1 cellular context compared by ENCODE assay signal in genomic region chr1:153783233-153784190, GRCh38.
TF ChIP-seq lines count a peak whose summit lies in the region.

No MANE protein-coding gene starts in this region.

TF ChIP-seq in K562, 482 proteins besides CTCF, POLR2A, EP300 and RAD21 (continued from another document and continues in another):
- TF ChIP-seq, protein P1, sequence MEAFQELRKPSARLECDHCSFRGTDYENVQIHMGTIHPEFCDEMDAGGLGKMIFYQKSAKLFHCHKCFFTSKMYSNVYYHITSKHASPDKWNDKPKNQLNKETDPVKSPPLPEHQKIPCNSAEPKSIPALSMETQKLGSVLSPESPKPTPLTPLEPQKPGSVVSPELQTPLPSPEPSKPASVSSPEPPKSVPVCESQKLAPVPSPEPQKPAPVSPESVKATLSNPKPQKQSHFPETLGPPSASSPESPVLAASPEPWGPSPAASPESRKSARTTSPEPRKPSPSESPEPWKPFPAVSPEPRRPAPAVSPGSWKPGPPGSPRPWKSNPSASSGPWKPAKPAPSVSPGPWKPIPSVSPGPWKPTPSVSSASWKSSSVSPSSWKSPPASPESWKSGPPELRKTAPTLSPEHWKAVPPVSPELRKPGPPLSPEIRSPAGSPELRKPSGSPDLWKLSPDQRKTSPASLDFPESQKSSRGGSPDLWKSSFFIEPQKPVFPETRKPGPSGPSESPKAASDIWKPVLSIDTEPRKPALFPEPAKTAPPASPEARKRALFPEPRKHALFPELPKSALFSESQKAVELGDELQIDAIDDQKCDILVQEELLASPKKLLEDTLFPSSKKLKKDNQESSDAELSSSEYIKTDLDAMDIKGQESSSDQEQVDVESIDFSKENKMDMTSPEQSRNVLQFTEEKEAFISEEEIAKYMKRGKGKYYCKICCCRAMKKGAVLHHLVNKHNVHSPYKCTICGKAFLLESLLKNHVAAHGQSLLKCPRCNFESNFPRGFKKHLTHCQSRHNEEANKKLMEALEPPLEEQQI (IDR thresholded peaks at IDR 0.05), result no peak
- TF ChIP-seq, protein P2, sequence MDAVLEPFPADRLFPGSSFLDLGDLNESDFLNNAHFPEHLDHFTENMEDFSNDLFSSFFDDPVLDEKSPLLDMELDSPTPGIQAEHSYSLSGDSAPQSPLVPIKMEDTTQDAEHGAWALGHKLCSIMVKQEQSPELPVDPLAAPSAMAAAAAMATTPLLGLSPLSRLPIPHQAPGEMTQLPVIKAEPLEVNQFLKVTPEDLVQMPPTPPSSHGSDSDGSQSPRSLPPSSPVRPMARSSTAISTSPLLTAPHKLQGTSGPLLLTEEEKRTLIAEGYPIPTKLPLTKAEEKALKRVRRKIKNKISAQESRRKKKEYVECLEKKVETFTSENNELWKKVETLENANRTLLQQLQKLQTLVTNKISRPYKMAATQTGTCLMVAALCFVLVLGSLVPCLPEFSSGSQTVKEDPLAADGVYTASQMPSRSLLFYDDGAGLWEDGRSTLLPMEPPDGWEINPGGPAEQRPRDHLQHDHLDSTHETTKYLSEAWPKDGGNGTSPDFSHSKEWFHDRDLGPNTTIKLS (IDR thresholded peaks at IDR 0.05; ENCODE audit: borderline replicate concordance, low read depth), result peak; percentile 56; the same call in 1 of the 2 replicates
- peak; percentile 89 for TF ChIP-seq PML (IDR thresholded peaks at IDR 0.05; ENCODE audit: low read length)
- TF ChIP-seq SAFB2 (IDR thresholded peaks at IDR 0.05; ENCODE audit: borderline replicate concordance, low read depth, low read length, severe bottlenecking), result no peak
- TF ChIP-seq ZNF407 (IDR thresholded peaks at IDR 0.05; ENCODE audit: low read depth), result peak; percentile 80
- no peak for TF ChIP-seq SMC3 (conservative IDR thresholded peaks at IDR 0.05; ENCODE audit: insufficient read depth, low read depth, low read length)
- TF ChIP-seq RBM34 (IDR thresholded peaks at IDR 0.05; ENCODE audit: borderline replicate concordance, insufficient read depth, low read length), result no peak
- TF ChIP-seq NR1H2 (CRISPR knock-in tag; IDR thresholded peaks at IDR 0.05), result no peak
- TF ChIP-seq RBM15 (IDR thresholded peaks at IDR 0.05; ENCODE audit: insufficient read depth, low read length), result no peak
- TF ChIP-seq SRSF3 (IDR thresholded peaks at IDR 0.05; ENCODE audit: insufficient read depth, low read length), result no peak
- no peak for TF ChIP-seq TFAM (CRISPR knock-in tag; conservative IDR thresholded peaks at IDR 0.05)
- peak; percentile 93 for TF ChIP-seq ZFX (CRISPR knock-in tag; IDR thresholded peaks at IDR 0.05)
- TF ChIP-seq, protein P3, sequence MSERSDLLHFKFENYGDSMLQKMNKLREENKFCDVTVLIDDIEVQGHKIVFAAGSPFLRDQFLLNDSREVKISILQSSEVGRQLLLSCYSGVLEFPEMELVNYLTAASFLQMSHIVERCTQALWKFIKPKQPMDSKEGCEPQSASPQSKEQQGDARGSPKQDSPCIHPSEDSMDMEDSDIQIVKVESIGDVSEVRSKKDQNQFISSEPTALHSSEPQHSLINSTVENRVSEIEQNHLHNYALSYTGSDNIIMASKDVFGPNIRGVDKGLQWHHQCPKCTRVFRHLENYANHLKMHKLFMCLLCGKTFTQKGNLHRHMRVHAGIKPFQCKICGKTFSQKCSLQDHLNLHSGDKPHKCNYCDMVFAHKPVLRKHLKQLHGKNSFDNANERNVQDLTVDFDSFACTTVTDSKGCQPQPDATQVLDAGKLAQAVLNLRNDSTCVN (CRISPR knock-in tag; IDR thresholded peaks at IDR 0.05), result no peak
- TF ChIP-seq ZNF274 (IDR thresholded peaks at IDR 0.05; ENCODE audit: borderline replicate concordance, low read depth, low read length), result no peak
- TF ChIP-seq NUFIP1 (IDR thresholded peaks at IDR 0.05; ENCODE audit: partially characterized antibody), result peak; percentile 74
- TF ChIP-seq ZNF551 (CRISPR knock-in tag; IDR thresholded peaks at IDR 0.05), result no peak
- TF ChIP-seq GTF2F1 (IDR thresholded peaks at IDR 0.05; ENCODE audit: low read depth, low read length), result no peak
- no peak for TF ChIP-seq ZFP1 (CRISPR knock-in tag; IDR thresholded peaks at IDR 0.05)
- TF ChIP-seq, protein P4, sequence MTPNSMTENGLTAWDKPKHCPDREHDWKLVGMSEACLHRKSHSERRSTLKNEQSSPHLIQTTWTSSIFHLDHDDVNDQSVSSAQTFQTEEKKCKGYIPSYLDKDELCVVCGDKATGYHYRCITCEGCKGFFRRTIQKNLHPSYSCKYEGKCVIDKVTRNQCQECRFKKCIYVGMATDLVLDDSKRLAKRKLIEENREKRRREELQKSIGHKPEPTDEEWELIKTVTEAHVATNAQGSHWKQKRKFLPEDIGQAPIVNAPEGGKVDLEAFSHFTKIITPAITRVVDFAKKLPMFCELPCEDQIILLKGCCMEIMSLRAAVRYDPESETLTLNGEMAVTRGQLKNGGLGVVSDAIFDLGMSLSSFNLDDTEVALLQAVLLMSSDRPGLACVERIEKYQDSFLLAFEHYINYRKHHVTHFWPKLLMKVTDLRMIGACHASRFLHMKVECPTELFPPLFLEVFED (CRISPR knock-in tag; conservative IDR thresholded peaks at IDR 0.05), result no peak
- TF ChIP-seq, protein P5, sequence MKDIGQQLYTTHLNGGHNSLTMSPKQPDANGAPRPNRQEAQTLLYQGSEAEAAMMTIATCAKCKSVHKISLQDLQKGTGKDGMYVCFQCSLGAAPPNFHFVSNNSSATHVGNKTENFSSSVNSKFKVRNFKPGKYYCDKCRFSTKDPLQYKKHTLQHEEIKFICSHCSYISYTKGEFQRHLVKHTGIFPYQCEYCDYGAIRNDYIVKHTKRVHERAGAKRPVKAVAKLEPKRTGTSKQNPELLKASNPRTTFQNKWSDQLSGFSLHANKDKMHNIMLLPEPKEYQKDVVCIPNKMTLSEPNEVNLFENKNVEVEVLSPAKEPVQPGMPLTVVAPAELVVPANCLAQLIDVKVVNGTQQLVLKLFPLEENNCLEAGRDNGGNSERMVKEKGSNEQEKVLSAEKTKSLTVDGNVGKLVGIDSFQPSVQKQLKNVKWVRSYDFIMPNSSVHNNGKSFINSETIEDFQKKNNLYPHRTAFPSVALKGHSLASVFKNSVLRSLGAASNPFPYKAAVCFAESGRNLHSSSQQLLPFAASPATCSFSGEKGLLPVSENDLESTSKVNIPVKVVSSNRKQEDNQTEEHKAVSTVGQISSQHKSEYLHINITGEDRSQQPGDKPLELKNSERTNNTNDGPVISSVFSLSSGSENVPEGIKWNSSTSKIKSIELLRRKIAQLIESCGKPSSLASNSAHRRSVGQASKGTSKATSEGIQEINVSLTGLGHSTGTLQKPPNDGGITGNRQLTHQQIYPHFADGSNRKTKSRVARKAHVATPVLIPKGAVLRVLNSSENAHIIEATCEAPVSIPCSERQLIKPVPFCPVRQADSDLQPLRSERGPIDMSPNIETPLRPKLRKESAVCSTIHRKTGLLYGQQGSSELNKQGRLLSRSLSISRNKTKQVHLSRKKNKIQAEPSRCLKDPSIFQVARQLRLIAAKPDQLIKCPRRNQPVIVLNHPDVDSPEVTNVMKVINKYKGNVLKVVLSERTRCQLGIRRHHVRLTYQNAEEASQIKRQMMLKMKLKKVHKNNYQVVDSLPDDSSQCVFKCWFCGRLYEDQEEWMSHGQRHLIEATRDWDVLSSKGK (CRISPR knock-in tag; IDR thresholded peaks at IDR 0.05), result no peak
- TF ChIP-seq SMAD4 (CRISPR knock-in tag; conservative IDR thresholded peaks at IDR 0.05), result peak; percentile 62; the same call in 1 of the 2 replicates
- peak; percentile 91 for TF ChIP-seq POLR2AphosphoS5 (IDR thresholded peaks at IDR 0.05; ENCODE audit: control insufficient read depth, insufficient read depth, low read depth, low read length)
- TF ChIP-seq BHLHE40 (IDR thresholded peaks at IDR 0.05; ENCODE audit: low read length), result 0 out of 2 replicates have a peak, but pooled peaks have one; percentile 4
- TF ChIP-seq, protein P6, sequence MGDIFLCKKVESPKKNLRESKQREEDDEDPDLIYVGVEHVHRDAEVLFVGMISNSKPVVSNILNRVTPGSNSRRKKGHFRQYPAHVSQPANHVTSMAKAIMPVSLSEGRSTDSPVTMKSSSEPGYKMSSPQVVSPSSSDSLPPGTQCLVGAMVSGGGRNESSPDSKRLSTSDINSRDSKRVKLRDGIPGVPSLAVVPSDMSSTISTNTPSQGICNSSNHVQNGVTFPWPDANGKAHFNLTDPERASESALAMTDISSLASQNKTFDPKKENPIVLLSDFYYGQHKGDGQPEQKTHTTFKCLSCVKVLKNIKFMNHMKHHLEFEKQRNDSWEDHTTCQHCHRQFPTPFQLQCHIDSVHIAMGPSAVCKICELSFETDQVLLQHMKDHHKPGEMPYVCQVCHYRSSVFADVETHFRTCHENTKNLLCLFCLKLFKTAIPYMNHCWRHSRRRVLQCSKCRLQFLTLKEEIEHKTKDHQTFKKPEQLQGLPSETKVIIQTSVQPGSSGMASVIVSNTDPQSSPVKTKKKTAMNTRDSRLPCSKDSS (IDR thresholded peaks at IDR 0.05; ENCODE audit: low read depth, partially characterized antibody), result no peak
- peak; percentile 75 for TF ChIP-seq CREM (IDR thresholded peaks at IDR 0.05; ENCODE audit: low read depth)
- TF ChIP-seq ZNF592 (IDR thresholded peaks at IDR 0.05), result peak; percentile 63; the same call in 1 of the 2 replicates
- TF ChIP-seq NCOA4 (IDR thresholded peaks at IDR 0.05; ENCODE audit: partially characterized antibody), result no peak
- no peak for TF ChIP-seq MTF1 (CRISPR knock-in tag; IDR thresholded peaks at IDR 0.05; ENCODE audit: borderline replicate concordance)
- 0 out of 2 replicates have a peak, but pooled peaks have one; percentile 2 for TF ChIP-seq NFE2 (IDR thresholded peaks at IDR 0.05; ENCODE audit: low read depth)
- TF ChIP-seq NR3C1 (CRISPR knock-in tag; IDR thresholded peaks at IDR 0.05), result no peak
- no peak for TF ChIP-seq ZNF174 (CRISPR knock-in tag; IDR thresholded peaks at IDR 0.05)
- TF ChIP-seq CEBPB (tag; IDR thresholded peaks at IDR 0.05), result 0 out of 2 replicates have a peak, but pooled peaks have one; percentile 13
- TF ChIP-seq PPARD (CRISPR knock-in tag; IDR thresholded peaks at IDR 0.05), result no peak
